ENCODE assay signal across 8 cellular contexts in genomic region chr2:54329482-54330225, GRCh38.
DNase-seq lines count a peak whose midpoint lies in the region; ATAC-seq and TF ChIP-seq lines count a peak whose summit lies in the region.

No MANE protein-coding gene starts in this region.

- H3K4me3 ChIP-seq in A673 (ENCODE audit: low read depth, low read length, poor library complexity, severe bottlenecking), result peak overlapping the region; percentile 49
- H3K4me3 ChIP-seq in HEK293 (ENCODE audit: low read depth, low read length), result no peak overlapping the region
- H3K4me3 ChIP-seq in iPS-15b (ENCODE audit: low read depth, low read length), result peak overlapping the region; percentile 58

- H3K4me1 Mint-ChIP-seq in activated CD8-positive, alpha-beta T cell treated with anti-CD3 and anti-CD28 coated beads for 36 hours (ENCODE audit: low read depth), result peaks cover 9% of the 10 kb centered on the region

- no peaks in the 10 kb centered on the region for H3K36me3 Mint-ChIP-seq in activated CD8-positive, alpha-beta T cell treated with anti-CD3 and anti-CD28 coated beads for 36 hours (ENCODE audit: low read depth)

- peaks cover 14% of the 10 kb centered on the region for H3K27me3 Mint-ChIP-seq in activated CD8-positive, alpha-beta T cell treated with anti-CD3 and anti-CD28 coated beads for 36 hours

- H3K36me3 ChIP-seq in A673 (ENCODE audit: insufficient read depth, low read length, poor library complexity, severe bottlenecking) (no peaks in the 10 kb centered on the region), HEK293 (ENCODE audit: control insufficient read depth in 2 of 2, insufficient read depth in 1 of 2, low read length in 2 of 2) (no peaks in the 10 kb centered on the region), iPS-15b (ENCODE audit: control insufficient read depth, insufficient read depth, low read length) (no peaks in the 10 kb centered on the region)

- H3K9me3 Mint-ChIP-seq in activated CD8-positive, alpha-beta T cell treated with anti-CD3 and anti-CD28 coated beads for 36 hours, result no peaks in the 10 kb centered on the region

- intact Hi-C loops in A673 (cut with micrococcal nuclease; ENCODE audit: unreplicated experiment), result no loop called here
- intact Hi-C loops in activated CD8-positive, alpha-beta T cell treated with anti-CD3 and anti-CD28 coated beads for 36 hours (cut with micrococcal nuclease), result no loop called here

- peak overlapping the region; percentile 78 for H3K4me3 Mint-ChIP-seq in activated CD8-positive, alpha-beta T cell treated with anti-CD3 and anti-CD28 coated beads for 36 hours

- H3K9me3 ChIP-seq in A673 (ENCODE audit: low read depth, low read length, poor library complexity, severe bottlenecking), result no peaks in the 10 kb centered on the region
- no peaks in the 10 kb centered on the region for H3K9me3 ChIP-seq in HEK293 (ENCODE audit: control insufficient read depth, insufficient read depth, low read depth, low read length)
- H3K9me3 ChIP-seq in iPS-15b (ENCODE audit: control insufficient read depth, insufficient read depth, low read length), result no peaks in the 10 kb centered on the region

- peaks cover 4% of the 10 kb centered on the region for H3K4me1 ChIP-seq in A673 (ENCODE audit: insufficient read depth, low read length, poor library complexity, severe bottlenecking)
- no peaks in the 10 kb centered on the region for H3K4me1 ChIP-seq in HEK293 (ENCODE audit: control insufficient read depth, insufficient read depth, low read length)
- H3K4me1 ChIP-seq in iPS-15b (ENCODE audit: control insufficient read depth, insufficient read depth, low read length), result peaks cover 3% of the 10 kb centered on the region

- no peak overlapping the region for H3K9ac ChIP-seq in iPS-15b (ENCODE audit: low read depth, low read length)

- TF ChIP-seq CTCF in A673 (conservative IDR thresholded peaks at IDR 0.05; ENCODE audit: low read depth, low read length), result no peak
- no peak for TF ChIP-seq CTCF in HEK293 (tag by site-specific recombination; IDR thresholded peaks at IDR 0.05)
- TF ChIP-seq CTCF in activated CD8-positive, alpha-beta T cell treated with anti-CD3 and anti-CD28 coated beads for 36 hours (IDR thresholded peaks at IDR 0.05), result no peak

- no peak for ATAC-seq in activated CD8-positive, alpha-beta T cell treated with anti-CD3 and anti-CD28 coated beads for 36 hours
- no peak for ATAC-seq in GM18868 (IDR thresholded peaks at IDR 0.05; ENCODE audit: unreplicated experiment)
- ATAC-seq in HG02870 (IDR thresholded peaks at IDR 0.05; ENCODE audit: unreplicated experiment), result no peak

- DNase-seq in A673 (ENCODE audit: low spot score), result no peak
- DNase-seq in activated CD8-positive, alpha-beta T cell treated with anti-CD3 and anti-CD28 coated beads for 36 hours, result no peak
- DNase-seq in substantia nigra (lab: John Stamatoyannopoulos, UW), result no peak
- DNase-seq in middle frontal gyrus (ENCODE audit: extremely low spot score, low spot score), result no peak

- POLR2A ChIA-PET in A673 (lab: Charles Lee; ENCODE audit: low non-redundant PET) (no interaction called here), HEK293 (lab: Yijun Ruan, JAX) (interaction anchor here (0.9 kb wide), 1 partner anchor 30 kb away, joined by 3 read pairs; no protein-coding TSS in a partner anchor)
- POLR2A ChIA-PET in activated CD8-positive, alpha-beta T cell treated with anti-CD3 and anti-CD28 coated beads for 36 hours (lab: Charles Lee), result no interaction called here

- BruUV-seq in A673 (replicated peaks; lab: Mats Ljungman, UMichigan), result no TSS peak

- H3K27me3 ChIP-seq in A673 (replicated peaks; ENCODE audit: insufficient read depth, low read depth, low read length, poor library complexity) (no peaks in the 10 kb centered on the region), iPS-15b (ENCODE audit: control insufficient read depth, insufficient read depth, low read length) (peaks cover 16% of the 10 kb centered on the region)

- H3K27ac ChIP-seq in A673 (ENCODE audit: low read depth, low read length, poor library complexity, severe bottlenecking) (no peak overlapping the region), HEK293 (ENCODE audit: extremely low read depth, low read depth, low read length) (no peak overlapping the region; the same call in 1 of the 2 replicates), substantia nigra (ENCODE audit: low read depth, low read length, poor library complexity, severe bottlenecking) (peak overlapping the region; percentile 87)

- CTCF ChIA-PET in A673 (lab: Charles Lee) (no interaction called here), HEK293 (lab: Yijun Ruan, JAX) (interaction anchor here (0.5 to 0.6 kb wide), 2 partner anchors 191 to 215 kb away, joined by 3 read pairs; no protein-coding TSS in a partner anchor)
- CTCF ChIA-PET in activated CD8-positive, alpha-beta T cell treated with anti-CD3 and anti-CD28 coated beads for 36 hours (lab: Charles Lee), result interaction anchor here (0.9 kb wide), 1 partner anchor 193 kb away, joined by 3 read pairs; no protein-coding TSS in a partner anchor

- no peak overlapping the region for H3K27ac Mint-ChIP-seq in activated CD8-positive, alpha-beta T cell treated with anti-CD3 and anti-CD28 coated beads for 36 hours

TF ChIP-seq in HEK293, 187 proteins besides CTCF, POLR2A, EP300 and RAD21:
- TF ChIP-seq ZNF324 (tag by site-specific recombination; IDR thresholded peaks at IDR 0.05) (no peak), ZNF580 (tag by site-specific recombination; IDR thresholded peaks at IDR 0.05) (no peak), ZSCAN4 (tag by site-specific recombination; IDR thresholded peaks at IDR 0.05) (peak; percentile 24; the same call in 1 of the 2 replicates), ZNF335 (tag by site-specific recombination; conservative IDR thresholded peaks at IDR 0.05) (peak; percentile 84), KLF9 (tag by site-specific recombination; IDR thresholded peaks at IDR 0.05; ENCODE audit: low read depth) (0 out of 2 replicates have a peak, but pooled peaks have one; percentile 8), TCF7L2 (IDR thresholded peaks at IDR 0.05; ENCODE audit: borderline replicate concordance, low read depth, low read length) (no peak), FEZF1 (tag by site-specific recombination; IDR thresholded peaks at IDR 0.05) (0 out of 2 replicates have a peak, but pooled peaks have one; percentile 60)
TF ChIP-seq in HEK293: peak in this region for 4.
